In the genomic region with DNA sequence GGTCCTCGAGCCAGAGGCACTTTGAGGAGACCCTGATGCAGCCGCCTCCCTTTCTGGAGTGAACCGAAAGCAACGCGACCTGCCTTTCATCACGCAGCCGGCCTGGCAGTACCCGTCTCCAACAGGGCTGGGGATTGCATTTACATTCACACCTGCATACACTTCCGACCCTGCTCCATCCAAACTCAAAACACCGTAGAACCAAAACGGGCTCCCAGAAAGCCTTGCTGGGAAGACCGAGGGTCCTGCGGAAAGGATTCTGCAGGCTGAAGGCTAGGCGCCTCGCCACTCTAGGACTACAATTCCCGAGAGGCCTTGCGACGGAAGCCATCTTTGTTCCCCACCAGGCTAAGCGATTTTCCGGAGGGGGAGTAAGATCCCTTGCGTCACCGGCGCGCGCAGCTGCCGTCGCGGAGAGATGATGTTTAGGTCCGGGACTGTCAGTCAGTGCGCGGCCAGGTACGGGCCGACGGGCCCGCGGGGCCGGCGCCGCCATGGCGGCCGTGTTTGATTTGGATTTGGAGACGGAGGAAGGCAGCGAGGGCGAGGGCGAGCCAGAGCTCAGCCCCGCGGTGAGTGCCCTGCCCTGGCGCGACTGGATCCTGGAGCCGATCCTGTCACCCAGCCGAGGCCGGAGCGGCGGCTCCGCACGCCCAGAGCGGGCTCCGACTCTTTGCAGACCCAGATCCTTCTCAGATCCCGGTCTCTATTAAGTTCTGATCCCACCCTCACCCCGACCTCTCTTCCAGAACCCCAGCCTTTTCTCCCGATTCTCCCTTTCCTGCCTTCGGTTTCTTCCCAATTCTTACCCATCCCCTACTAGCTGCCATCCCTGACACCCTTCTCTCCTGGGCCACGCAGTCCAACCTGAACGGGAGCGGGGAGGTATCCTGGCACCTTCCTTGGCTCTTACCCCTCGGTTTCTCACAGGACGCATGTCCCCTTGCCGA, we compare ENCODE assay signal across 8 cellular contexts. TPM values are rescaled to one million over a fixed set of nuclear protein-coding genes. Genes with fewer than 3 reads are reported as not detected.
DNase-seq lines count a peak whose midpoint lies in the region; ATAC-seq and TF ChIP-seq lines count a peak whose summit lies in the region.

A gene (plus strand): TSS at position 443 of the 950 bp plus-strand sequence. CDS start 52 bp downstream, at position 495.

- no peaks in the 10 kb centered on the region for H3K27me3 Mint-ChIP-seq in activated CD4-positive, alpha-beta memory T cell treated with anti-CD3 and anti-CD28 coated beads for 36 hours

- H3K4me3 ChIP-seq in dorsolateral prefrontal cortex, result peak within 1 kb of the TSS; percentile 55 to 99 (median 92)
- peak within 1 kb of the TSS; percentile 68 to 100 (median 91) for H3K4me3 ChIP-seq in liver (ENCODE audit: low read depth in 1 of 3, low read length in 3 of 3)

- under 1% methylated on average over 68 of the region's 68 CpGs for WGBS in liver

- H3K9ac ChIP-seq in liver (ENCODE audit: low read depth in 1 of 2, low read length in 2 of 2), result peak within 1 kb of the TSS; percentile 90 to 100

- POLR2A ChIA-PET in activated CD4-positive, alpha-beta memory T cell treated with anti-CD3 and anti-CD28 coated beads for 36 hours (lab: Charles Lee), result interaction anchor here (0.5 to 3.2 kb wide), 12 partner anchors 9 to 1892 kb away, joined by 3 to 24 read pairs (median 4); a partner anchor contains a TSS

- peak; percentile 63 to 98 (median 96) for DNase-seq in C1 segment of cervical spinal cord (lab: John Stamatoyannopoulos, UW)
- peak; percentile 86 for DNase-seq in NCI-H82 treated with DMSO at 0.1 percent for 48 hours (lab: John Stamatoyannopoulos, UW; ENCODE audit: unreplicated experiment)
- peak; percentile 100 for DNase-seq in activated CD4-positive, alpha-beta memory T cell treated with anti-CD3 and anti-CD28 coated beads for 36 hours
- peak; percentile 97 to 100 (median 99) for DNase-seq in dorsolateral prefrontal cortex
- DNase-seq in stimulated activated CD4-positive, alpha-beta T cell treated with anti-CD3 and anti-CD28 coated beads, Interleukin-4, amount 100 ng/mL, for 24 hours, result peak; percentile 99

- H3K9me3 Mint-ChIP-seq in activated CD4-positive, alpha-beta memory T cell treated with anti-CD3 and anti-CD28 coated beads for 36 hours, result no peaks in the 10 kb centered on the region

- peaks cover 33% of the 10 kb centered on the region for H3K4me1 Mint-ChIP-seq in activated CD4-positive, alpha-beta memory T cell treated with anti-CD3 and anti-CD28 coated beads for 36 hours (ENCODE audit: low read depth)

- H3K9me3 ChIP-seq in liver (ENCODE audit: control insufficient read depth in 4 of 4, low read length in 3 of 4), result no peaks in the 10 kb centered on the region

- peaks cover 1 to 18% (median 3%) of the 10 kb centered on the region in 4 donors for H3K36me3 ChIP-seq in liver (ENCODE audit: control insufficient read depth in 4 of 4, insufficient read depth in 3 of 4, low read depth in 1 of 4, low read length in 3 of 4)

- no peaks in the 10 kb centered on the region for H3K27me3 ChIP-seq in dorsolateral prefrontal cortex
- no peaks in the 10 kb centered on the region for H3K27me3 ChIP-seq in liver (ENCODE audit: control insufficient read depth in 4 of 4, insufficient read depth in 4 of 4, low read length in 3 of 4)

- H3K27ac ChIP-seq in dorsolateral prefrontal cortex, result peak within 1 kb of the TSS; percentile 52 to 99 (median 95)
- H3K27ac ChIP-seq in liver (ENCODE audit: low read depth in 1 of 2, low read length in 2 of 2), result peak within 1 kb of the TSS; percentile 80 to 94

- intact Hi-C loops in activated CD4-positive, alpha-beta memory T cell treated with anti-CD3 and anti-CD28 coated beads for 36 hours (cut with micrococcal nuclease), result loop anchor here (1.0 to 5.0 kb wide), 5 partner anchors 8 to 39 kb away; a partner anchor contains a TSS
- intact Hi-C loops in dorsolateral prefrontal cortex (cut with DNase I), result loop anchor here (1.0 to 5.0 kb wide), 4 partner anchors 27 to 79 kb away; a partner anchor contains a TSS

- H3K4me3 Mint-ChIP-seq in activated CD4-positive, alpha-beta memory T cell treated with anti-CD3 and anti-CD28 coated beads for 36 hours, result peak within 1 kb of the TSS; percentile 91

- peak; percentile 70 for ATAC-seq in GM19395 (IDR thresholded peaks at IDR 0.05; ENCODE audit: unreplicated experiment)
- peak; percentile 71 for ATAC-seq in HG03571 (IDR thresholded peaks at IDR 0.05; ENCODE audit: unreplicated experiment)

- H3K27ac Mint-ChIP-seq in activated CD4-positive, alpha-beta memory T cell treated with anti-CD3 and anti-CD28 coated beads for 36 hours, result peak within 1 kb of the TSS; percentile 91

- H3K36me3 Mint-ChIP-seq in activated CD4-positive, alpha-beta memory T cell treated with anti-CD3 and anti-CD28 coated beads for 36 hours, result peaks cover 15% of the 10 kb centered on the region

- CTCF ChIA-PET in activated CD4-positive, alpha-beta memory T cell treated with anti-CD3 and anti-CD28 coated beads for 36 hours (lab: Charles Lee), result interaction anchor here (0.7 to 2.4 kb wide), 5 partner anchors 9 to 72 kb away, joined by 3 to 8 read pairs (median 5); a partner anchor contains a TSS

- H3K4me1 ChIP-seq in liver (ENCODE audit: control insufficient read depth in 4 of 4, insufficient read depth in 4 of 4, low read length in 3 of 4), result peaks cover 3 to 19% (median 12%) of the 10 kb centered on the region in 4 donors

- TF ChIP-seq CTCF in dorsolateral prefrontal cortex (IDR thresholded peaks at IDR 0.05 in 54 of 56, conservative IDR thresholded peaks at IDR 0.05 in 2 of 56; ENCODE audit: low read depth in 1 of 56, partially characterized antibody in 56 of 56) (peak in 39 of 56 donors; percentile 9 to 63 (median 31)), liver (IDR thresholded peaks at IDR 0.05; ENCODE audit: low read depth, low read length, missing input control) (no peak)

- peak in 1 of 2 donors; percentile 31 for TF ChIP-seq RAD21 in liver (IDR thresholded peaks at IDR 0.05)

TF ChIP-seq in liver, 16 proteins besides CTCF, POLR2A, EP300 and RAD21:
- TF ChIP-seq SP1 (IDR thresholded peaks at IDR 0.05) (peak; percentile 61), GABPA (IDR thresholded peaks at IDR 0.05 in 1 of 2, conservative IDR thresholded peaks at IDR 0.05 in 1 of 2) (peak in 1 of 2 donors; percentile 89), YY1 (IDR thresholded peaks at IDR 0.05) (peak; percentile 99), HNF4G (IDR thresholded peaks at IDR 0.05) (no peak), HNF4A (conservative IDR thresholded peaks at IDR 0.05) (peak in 1 of 2 donors; percentile 7), RXRA (IDR thresholded peaks at IDR 0.05) (no peak), EGR1 (IDR thresholded peaks at IDR 0.05; ENCODE audit: low read depth in 2 of 2) (peak; percentile 36 to 74), JUND (IDR thresholded peaks at IDR 0.05) (peak in 1 of 2 donors; percentile 67), FOXA2 (IDR thresholded peaks at IDR 0.05) (peak; percentile 37)
- TF ChIP-seq, protein P1, sequence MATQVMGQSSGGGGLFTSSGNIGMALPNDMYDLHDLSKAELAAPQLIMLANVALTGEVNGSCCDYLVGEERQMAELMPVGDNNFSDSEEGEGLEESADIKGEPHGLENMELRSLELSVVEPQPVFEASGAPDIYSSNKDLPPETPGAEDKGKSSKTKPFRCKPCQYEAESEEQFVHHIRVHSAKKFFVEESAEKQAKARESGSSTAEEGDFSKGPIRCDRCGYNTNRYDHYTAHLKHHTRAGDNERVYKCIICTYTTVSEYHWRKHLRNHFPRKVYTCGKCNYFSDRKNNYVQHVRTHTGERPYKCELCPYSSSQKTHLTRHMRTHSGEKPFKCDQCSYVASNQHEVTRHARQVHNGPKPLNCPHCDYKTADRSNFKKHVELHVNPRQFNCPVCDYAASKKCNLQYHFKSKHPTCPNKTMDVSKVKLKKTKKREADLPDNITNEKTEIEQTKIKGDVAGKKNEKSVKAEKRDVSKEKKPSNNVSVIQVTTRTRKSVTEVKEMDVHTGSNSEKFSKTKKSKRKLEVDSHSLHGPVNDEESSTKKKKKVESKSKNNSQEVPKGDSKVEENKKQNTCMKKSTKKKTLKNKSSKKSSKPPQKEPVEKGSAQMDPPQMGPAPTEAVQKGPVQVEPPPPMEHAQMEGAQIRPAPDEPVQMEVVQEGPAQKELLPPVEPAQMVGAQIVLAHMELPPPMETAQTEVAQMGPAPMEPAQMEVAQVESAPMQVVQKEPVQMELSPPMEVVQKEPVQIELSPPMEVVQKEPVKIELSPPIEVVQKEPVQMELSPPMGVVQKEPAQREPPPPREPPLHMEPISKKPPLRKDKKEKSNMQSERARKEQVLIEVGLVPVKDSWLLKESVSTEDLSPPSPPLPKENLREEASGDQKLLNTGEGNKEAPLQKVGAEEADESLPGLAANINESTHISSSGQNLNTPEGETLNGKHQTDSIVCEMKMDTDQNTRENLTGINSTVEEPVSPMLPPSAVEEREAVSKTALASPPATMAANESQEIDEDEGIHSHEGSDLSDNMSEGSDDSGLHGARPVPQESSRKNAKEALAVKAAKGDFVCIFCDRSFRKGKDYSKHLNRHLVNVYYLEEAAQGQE (IDR thresholded peaks at IDR 0.05), result peak; percentile 73
- TF ChIP-seq, protein P2, sequence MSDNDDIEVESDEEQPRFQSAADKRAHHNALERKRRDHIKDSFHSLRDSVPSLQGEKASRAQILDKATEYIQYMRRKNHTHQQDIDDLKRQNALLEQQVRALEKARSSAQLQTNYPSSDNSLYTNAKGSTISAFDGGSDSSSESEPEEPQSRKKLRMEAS (IDR thresholded peaks at IDR 0.05), result no peak
- TF ChIP-seq, protein P3, sequence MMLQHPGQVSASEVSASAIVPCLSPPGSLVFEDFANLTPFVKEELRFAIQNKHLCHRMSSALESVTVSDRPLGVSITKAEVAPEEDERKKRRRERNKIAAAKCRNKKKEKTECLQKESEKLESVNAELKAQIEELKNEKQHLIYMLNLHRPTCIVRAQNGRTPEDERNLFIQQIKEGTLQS (IDR thresholded peaks at IDR 0.05), result peak; percentile 91

RNA-seq across cellular contexts. Expression of the gene that starts here (rescaled TPM):
- 10 to 100 TPM; 57.4 to 57.5 TPM for total RNA-seq in activated CD4-positive, alpha-beta memory T cell treated with anti-CD3 and anti-CD28 coated beads for 36 hours
- total RNA-seq in dorsolateral prefrontal cortex (10 to 100 TPM; 13.4 to 47.4 (median 28.2) TPM), liver (10 to 100 TPM; 42.2 to 49.6 TPM)
- 10 to 100 TPM; 31.5 to 33.2 TPM for polyA plus RNA-seq in liver

Comparison
In these comparisons a context has a peak if more than half of its experiments do, and no peak if none do; other contexts are left out.
1. Peak in every context shown above with its lines: DNase-seq, ATAC-seq, H3K4me3 ChIP-seq and H3K27ac ChIP-seq.